Comparison of ENCODE assay signal across 31 cellular contexts in the genomic region with DNA sequence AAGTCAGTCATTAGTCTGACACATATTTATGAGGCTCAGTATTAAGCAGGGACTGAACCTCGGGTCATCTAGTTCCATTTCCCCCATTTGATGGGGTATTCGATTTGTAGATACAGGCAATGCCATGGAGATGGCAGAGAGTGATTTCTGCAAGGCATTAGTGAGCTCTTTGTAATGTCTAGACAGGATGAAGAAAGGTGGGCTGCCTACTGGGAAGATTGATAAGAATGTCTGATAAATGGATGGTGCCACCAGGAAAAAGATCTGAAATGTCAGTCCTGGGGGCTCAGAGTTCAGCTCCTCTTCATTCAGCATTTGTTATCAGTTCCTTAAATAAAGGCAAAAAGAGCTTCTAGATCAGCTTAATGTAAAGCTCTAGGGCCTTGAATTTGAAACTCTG. TPM values are rescaled to one million over a fixed set of nuclear protein-coding genes. Genes with fewer than 3 reads are reported as not detected.
"Had no signal": no experiment of that assay in that cellular context is flagged by ENCODE, and none has a peak within 500 bp of the region (broad histone marks: within the 10 kb centered on the region; RNA-seq: fewer than 3 reads in every experiment).

No MANE protein-coding gene starts in this region.

- H3K4me2 ChIP-seq: SK-N-SH had no signal

- H3K9me3 ChIP-seq: body of pancreas, breast epithelium, MG63, SJSA1, SK-N-SH had no signal

- H3K27me3 ChIP-seq: body of pancreas, breast epithelium, MG63, SJSA1 had no signal

- H3K4me1 ChIP-seq: body of pancreas, breast epithelium, SJSA1 had no signal

- H3K4me3 Mint-ChIP-seq: activated CD4-positive, alpha-beta T cell treated with anti-CD3 and anti-CD28 coated beads, Interleukin-2, amount 10 ng/mL, durations not matched to agents 7 days and 5 days; activated naive CD8-positive, alpha-beta T cell treated with anti-CD3 and anti-CD28 coated beads, Interleukin-2, amount 10 ng/mL, durations not matched to agents 7 days and 5 days; activated T-cell treated with anti-CD3 and anti-CD28 coated beads, Interleukin-2, amount 50 U/mL, for 72 hours; activated T-helper 17 cell treated with anti-CD3 and anti-CD28 coated beads, Interleukin-2, amount 50 U/mL, for 72 hours; T-helper 1 cell treated with Interleukin-12 subunit alpha and Interleukin-12 subunit beta and Interleukin-4 antibody, amounts not matched to agents 30 μg/mL and 1 μg/mL, for 36 hours; T-helper 2 cell treated with Interferon-gamma antibody and Interleukin-4, amounts not matched to agents 5 μg/mL and 100 μg/mL, for 36 hours had no signal

- H3K36me3 ChIP-seq: breast epithelium, MG63, SJSA1 had no signal

- ATAC-seq: activated T-cell treated with anti-CD3 and anti-CD28 coated beads, Interleukin-2, amount 50 U/mL, for 72 hours; activated T-helper 17 cell treated with anti-CD3 and anti-CD28 coated beads, Interleukin-2, amount 50 U/mL, for 72 hours; body of pancreas; Panc1 had no signal

- DNase-seq: activated CD4-positive, alpha-beta T cell treated with anti-CD3 and anti-CD28 coated beads, Interleukin-2, amount 10 ng/mL, durations not matched to agents 7 days and 5 days; activated CD4-positive, alpha-beta T cell treated with anti-CD3 and anti-CD28 coated beads, Interleukin-2, amount 50 U/mL, for 48 hours; activated CD8-positive, alpha-beta memory T cell treated with anti-CD3 and anti-CD28 coated beads, Interleukin-2, amount 50 U/mL, for 48 hours; activated effector memory CD4-positive, alpha-beta T cell treated with anti-CD3 and anti-CD28 coated beads, Interleukin-2, amount 50 U/mL, for 16 hours; activated naive CD4-positive, alpha-beta T cell; activated naive CD4-positive, alpha-beta T cell treated with anti-CD3 and anti-CD28 coated beads, Interleukin-2, amount 50 U/mL, for 16 hours; activated naive CD8-positive, alpha-beta T cell treated with anti-CD3 and anti-CD28 coated beads, Interleukin-2, amount 10 ng/mL, durations not matched to agents 7 days and 5 days; activated T-cell treated with anti-CD3 and anti-CD28 coated beads, Interleukin-2, amount 50 U/mL, for 72 hours; amygdala; body of pancreas; Kasumi-1; KG1; MG63; NCI-H1048; NCI-H1105 treated with DMSO at 0.1 percent for 48 hours; NCI-H1436; NCI-H1694; NCI-H1930; NCI-H2081 treated with DMSO at 0.1 percent for 48 hours; NCI-H226; NCI-H446 treated with DMSO at 0.1 percent for 48 hours; NCI-H524 treated with DMSO at 0.1 percent for 48 hours; RPMI8226; SHP77 treated with DMSO at 0.1 percent for 48 hours; SK-N-SH had no signal

- H3K36me3 Mint-ChIP-seq: activated naive CD8-positive, alpha-beta T cell treated with anti-CD3 and anti-CD28 coated beads, Interleukin-2, amount 10 ng/mL, durations not matched to agents 7 days and 5 days had no signal

- H3K27ac ChIP-seq: body of pancreas, breast epithelium, SJSA1 had no signal

- H3K9me3 Mint-ChIP-seq: activated CD4-positive, alpha-beta T cell treated with anti-CD3 and anti-CD28 coated beads, Interleukin-2, amount 10 ng/mL, durations not matched to agents 7 days and 5 days; activated naive CD8-positive, alpha-beta T cell treated with anti-CD3 and anti-CD28 coated beads, Interleukin-2, amount 10 ng/mL, durations not matched to agents 7 days and 5 days; activated T-cell treated with anti-CD3 and anti-CD28 coated beads, Interleukin-2, amount 50 U/mL, for 72 hours; activated T-helper 17 cell treated with anti-CD3 and anti-CD28 coated beads, Interleukin-2, amount 50 U/mL, for 72 hours; T-helper 1 cell treated with Interleukin-12 subunit alpha and Interleukin-12 subunit beta and Interleukin-4 antibody, amounts not matched to agents 30 μg/mL and 1 μg/mL, for 36 hours; T-helper 2 cell treated with Interferon-gamma antibody and Interleukin-4, amounts not matched to agents 5 μg/mL and 100 μg/mL, for 36 hours had no signal

- H3K27ac Mint-ChIP-seq: activated CD4-positive, alpha-beta T cell treated with anti-CD3 and anti-CD28 coated beads, Interleukin-2, amount 10 ng/mL, durations not matched to agents 7 days and 5 days; activated naive CD8-positive, alpha-beta T cell treated with anti-CD3 and anti-CD28 coated beads, Interleukin-2, amount 10 ng/mL, durations not matched to agents 7 days and 5 days; activated T-cell treated with anti-CD3 and anti-CD28 coated beads, Interleukin-2, amount 50 U/mL, for 72 hours; activated T-helper 17 cell treated with anti-CD3 and anti-CD28 coated beads, Interleukin-2, amount 50 U/mL, for 72 hours; T-helper 1 cell treated with Interleukin-12 subunit alpha and Interleukin-12 subunit beta and Interleukin-4 antibody, amounts not matched to agents 30 μg/mL and 1 μg/mL, for 36 hours; T-helper 2 cell treated with Interferon-gamma antibody and Interleukin-4, amounts not matched to agents 5 μg/mL and 100 μg/mL, for 36 hours had no signal

- H3K9me2 ChIP-seq: SK-N-SH had no signal

- H3K4me1 Mint-ChIP-seq: activated CD4-positive, alpha-beta T cell treated with anti-CD3 and anti-CD28 coated beads, Interleukin-2, amount 10 ng/mL, durations not matched to agents 7 days and 5 days; activated naive CD8-positive, alpha-beta T cell treated with anti-CD3 and anti-CD28 coated beads, Interleukin-2, amount 10 ng/mL, durations not matched to agents 7 days and 5 days; activated T-helper 17 cell treated with anti-CD3 and anti-CD28 coated beads, Interleukin-2, amount 50 U/mL, for 72 hours had no signal

- H3K9ac ChIP-seq: SK-N-SH had no signal

- H3K4me3 ChIP-seq: body of pancreas, breast epithelium, MG63, SJSA1 had no signal

- H3K27me3 Mint-ChIP-seq: activated CD4-positive, alpha-beta T cell treated with anti-CD3 and anti-CD28 coated beads, Interleukin-2, amount 10 ng/mL, durations not matched to agents 7 days and 5 days; activated naive CD8-positive, alpha-beta T cell treated with anti-CD3 and anti-CD28 coated beads, Interleukin-2, amount 10 ng/mL, durations not matched to agents 7 days and 5 days had no signal

RNA-seq across cellular contexts. Expression of gene HS3ST5, which starts 51.4 kb away (rescaled TPM):
- total RNA-seq: activated CD4-positive, alpha-beta T cell treated with anti-CD3 and anti-CD28 coated beads, Interleukin-2, amount 10 ng/mL, durations not matched to agents 7 days and 5 days; activated naive CD8-positive, alpha-beta T cell treated with anti-CD3 and anti-CD28 coated beads, Interleukin-2, amount 10 ng/mL, durations not matched to agents 7 days and 5 days; activated T-cell treated with anti-CD3 and anti-CD28 coated beads, Interleukin-2, amount 50 U/mL, for 72 hours; activated T-helper 17 cell treated with anti-CD3 and anti-CD28 coated beads, Interleukin-2, amount 50 U/mL, for 72 hours; breast epithelium had no signal
